ENCODE assay signal across 18 cellular contexts in the genomic region with DNA sequence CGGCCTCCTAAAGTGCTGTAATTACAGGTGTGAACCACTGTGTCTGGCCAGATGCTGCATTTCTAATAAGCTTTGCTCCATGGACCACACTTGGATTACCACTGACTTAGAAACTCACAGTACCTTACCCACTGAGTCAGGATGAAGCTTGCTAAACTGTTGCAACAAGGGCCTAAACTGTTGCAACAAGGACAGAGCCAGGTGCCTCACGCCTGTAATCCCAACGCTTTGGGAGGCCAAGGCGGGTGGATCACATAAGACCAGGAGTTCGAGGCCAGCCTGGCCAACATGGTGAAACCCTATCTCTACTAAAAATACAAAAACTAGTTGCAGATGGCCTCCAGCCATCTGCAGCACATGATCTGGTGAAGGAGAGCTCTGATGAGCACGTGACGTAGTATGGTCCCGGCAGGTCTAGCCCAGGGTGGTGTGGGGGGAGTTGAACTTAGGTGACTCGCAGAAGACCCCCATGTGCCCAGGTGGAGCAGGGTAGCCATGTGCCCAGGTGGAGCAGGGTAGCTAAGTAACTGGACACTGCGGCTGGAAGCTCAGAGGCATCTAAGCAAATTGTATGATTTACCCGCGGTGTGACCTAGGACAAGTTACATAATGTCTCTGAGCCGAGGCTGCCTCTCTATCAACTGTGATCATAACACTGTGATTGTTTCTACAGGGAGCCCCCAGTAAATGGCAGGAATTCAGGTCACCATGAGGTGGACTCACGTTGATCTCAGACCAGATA. TPM values are rescaled to one million over a fixed set of nuclear protein-coding genes. Genes with fewer than 3 reads are reported as not detected.
"Had no signal": no experiment of that assay in that cellular context is flagged by ENCODE, and none has a peak within 500 bp of the region (broad histone marks: within the 10 kb centered on the region; RNA-seq: fewer than 3 reads in every experiment).

No MANE protein-coding gene starts in this region.

- DNase-seq: activated gamma-delta T cell; activated T-cell treated with anti-CD3 and anti-CD28 coated beads, Interleukin-2, amount 50 U/mL, for 48 hours; body of pancreas; effector memory CD8-positive, alpha-beta T cell; head of caudate nucleus; left colon; naive thymus-derived CD4-positive, alpha-beta T cell; occipital lobe; stimulated activated CD4-positive, alpha-beta T cell treated with anti-CD3 and anti-CD28 coated beads, Interleukin-12 subunit alpha, Interleukin-12 subunit beta, amount 100 ng/mL, for 4 hours; stimulated activated naive CD8-positive, alpha-beta T cell treated with anti-CD3 and anti-CD28 coated beads, Interleukin-15, Interleukin-2, amounts not matched to agents 100 U/mL and 50 U/mL, for 24 hours; T-helper 2 cell had no signal

- H3K4me3 Mint-ChIP-seq: dendritic cell treated with granulocyte-macrophage colony-stimulating factor and Interleukin-4, amounts not matched to agents 40 ng/mL and 50 ng/mL, for 4 days; effector memory CD8-positive, alpha-beta T cell; naive thymus-derived CD4-positive, alpha-beta T cell had no signal

- H3K4me3 ChIP-seq: body of pancreas, lung had no signal

- H3K27ac Mint-ChIP-seq: progenitor cell of endocrine pancreas had no signal

- H3K36me3 Mint-ChIP-seq: naive thymus-derived CD4-positive, alpha-beta T cell had no signal

- H3K27me3 ChIP-seq: body of pancreas had no signal

- H3K27me3 Mint-ChIP-seq: effector memory CD8-positive, alpha-beta T cell; naive thymus-derived CD4-positive, alpha-beta T cell; progenitor cell of endocrine pancreas had no signal

- ATAC-seq: activated CD4-positive, CD25-positive, alpha-beta regulatory T cell treated with anti-CD3 and anti-CD28 coated beads, Interleukin-2, amount 50 U/mL, for 24 hours; body of pancreas; effector memory CD8-positive, alpha-beta T cell; naive thymus-derived CD4-positive, alpha-beta T cell; sciatic nerve; stimulated activated naive CD8-positive, alpha-beta T cell treated with anti-CD3 and anti-CD28 coated beads, Interleukin-15, Interleukin-2, amounts not matched to agents 100 U/mL and 50 U/mL, for 24 hours had no signal

- FAIRE-seq: TTC549 had no signal

- H3K9me3 Mint-ChIP-seq: dendritic cell treated with granulocyte-macrophage colony-stimulating factor and Interleukin-4, amounts not matched to agents 40 ng/mL and 50 ng/mL, for 4 days; effector memory CD8-positive, alpha-beta T cell; naive thymus-derived CD4-positive, alpha-beta T cell had no signal

- H3K9me3 ChIP-seq: body of pancreas had no signal

RNA-seq across cellular contexts. Expression of gene TIGD3, which starts 19.5 kb away (rescaled TPM):
- total RNA-seq: body of pancreas, fibroblast of villous mesenchyme, sciatic nerve had no signal
